In the genomic region with DNA sequence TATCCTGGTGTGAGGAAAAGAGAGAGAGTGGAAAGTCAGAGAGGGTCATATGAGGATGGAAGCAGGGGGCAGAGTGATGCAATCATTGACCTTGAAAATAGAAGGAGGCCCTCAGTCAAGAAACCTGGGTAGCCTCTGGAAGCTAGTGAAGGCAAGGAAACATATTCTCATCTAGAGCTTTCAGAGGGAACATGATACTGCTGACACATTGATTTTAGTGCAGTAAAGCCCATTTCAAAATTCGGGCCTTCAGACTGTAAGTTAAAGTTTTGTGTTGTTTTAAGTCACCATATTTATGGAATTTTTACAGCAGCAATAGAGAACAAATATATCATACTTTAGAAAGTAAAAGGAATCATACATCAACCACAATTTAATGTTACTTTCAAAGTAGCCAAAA, we compare ENCODE assay signal across 11 cellular contexts.
"Had no signal": no experiment of that assay in that cellular context is flagged by ENCODE, and none has a peak within 500 bp of the region (broad histone marks: within the 10 kb centered on the region; RNA-seq: fewer than 3 reads in every experiment).

No MANE protein-coding gene starts in this region.

- DNase-seq: GM23248, GOT3, H7, H9, HCEC 1CT, HFFc6 had no signal

- H3K4me2 ChIP-seq: GM23338 had no signal

- H3K27ac ChIP-seq: GM23248 had no signal

- H3K4me3 ChIP-seq: GM23248, GM23338, HAP-1 had no signal

- H3K4me1 ChIP-seq: HAP-1 had no signal

- ATAC-seq: GM23338, HCT116 had no signal

- H3K36me3 ChIP-seq: HAP-1 had no signal

- FAIRE-seq: H1, H54 had no signal

- H3K9me3 ChIP-seq: HAP-1 had no signal

- H3K9ac ChIP-seq: GM23248 had no signal

- H2AFZ ChIP-seq: GM23248, GM23338 had no signal
